ENCODE assay signal across 11 cellular contexts in the genomic region with DNA sequence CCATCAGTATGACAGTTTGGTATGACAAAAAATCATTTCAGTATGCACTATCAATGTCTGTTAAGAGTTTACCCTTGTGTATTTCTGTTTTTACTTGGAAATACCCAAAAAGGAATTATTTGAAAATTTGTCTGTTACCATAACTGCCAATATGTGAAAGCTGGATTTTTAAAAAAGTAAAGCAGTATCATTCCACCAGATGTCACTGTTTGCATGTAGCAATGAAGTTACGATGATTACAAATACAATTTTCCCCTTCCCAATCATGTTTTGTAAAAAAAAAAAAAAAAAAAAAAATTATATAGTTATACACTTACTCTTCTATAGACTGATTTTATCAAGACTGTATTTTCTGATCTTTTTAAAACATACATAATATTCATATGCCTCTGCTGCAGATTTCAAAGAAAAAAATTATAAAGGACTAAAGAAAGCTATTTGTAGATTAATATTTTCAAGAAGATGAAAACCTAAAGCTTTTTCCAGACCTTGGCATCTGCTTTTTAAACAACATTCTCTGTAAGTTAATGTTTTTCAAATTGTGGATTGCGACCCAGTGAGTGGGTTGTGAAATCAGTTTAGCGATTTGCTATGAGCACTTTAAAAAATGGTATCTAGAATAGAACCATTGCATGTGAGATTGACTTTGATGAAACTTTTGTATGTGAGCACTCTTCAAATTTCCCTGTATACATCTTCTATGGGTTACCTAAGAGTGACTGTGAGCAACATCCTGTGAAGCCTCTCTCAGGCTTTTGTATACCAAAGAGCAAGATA.
DNase-seq lines count a peak whose midpoint lies in the region; ATAC-seq and TF ChIP-seq lines count a peak whose summit lies in the region.
"Had no signal": no experiment of that assay in that cellular context is flagged by ENCODE, and none has a peak within 500 bp of the region (broad histone marks: within the 10 kb centered on the region; RNA-seq: fewer than 3 reads in every experiment).

No MANE protein-coding gene starts in this region.

- no peak overlapping the region for H3K27ac ChIP-seq in Panc1 (ENCODE audit: low read length)
- no peak overlapping the region for H3K27ac ChIP-seq in foreskin keratinocyte

- H3K4me1 ChIP-seq in Panc1 (ENCODE audit: control insufficient read depth, insufficient read depth, low read length), result no peaks in the 10 kb centered on the region
- H3K4me1 ChIP-seq in foreskin keratinocyte, result no peaks in the 10 kb centered on the region

- in situ Hi-C loops in Panc1 (cut with HindIII; ENCODE audit: low pct_unique_long_range_greater_than_20kb, low sequenced_read_pairs), result no loop called here

- H3K9me3 ChIP-seq in Panc1 (ENCODE audit: control insufficient read depth, insufficient read depth, low read depth, low read length), result no peaks in the 10 kb centered on the region

- no peak overlapping the region for H3K4me3 ChIP-seq in Panc1 (ENCODE audit: low read depth in 2 of 2, low read length in 2 of 2)

- peak; percentile 26 for TF ChIP-seq CTCF in GM12873 (IDR thresholded peaks at IDR 0.05; ENCODE audit: insufficient read depth, low read depth, low read length, missing control alignments)
- peak; percentile 34; the same call in 1 of the 2 replicates for TF ChIP-seq CTCF in Panc1 (IDR thresholded peaks at IDR 0.05)
- peak; percentile 63 for TF ChIP-seq CTCF in foreskin keratinocyte (conservative IDR thresholded peaks at IDR 0.05)

- POLR2A ChIA-PET in Panc1 (lab: Charles Lee), result no interaction called here

- no peaks in the 10 kb centered on the region for H3K27me3 ChIP-seq in Panc1 (ENCODE audit: control insufficient read depth, insufficient read depth, low read length)
- H3K27me3 ChIP-seq in foreskin keratinocyte, result peaks cover 10% of the 10 kb centered on the region

- CTCF ChIA-PET in Panc1 (lab: Charles Lee), result interaction anchor here (0.7 to 1.3 kb wide), 2 partner anchors 165 to 705 kb away, joined by 7 to 17 read pairs; no protein-coding TSS in a partner anchor

- BruUV-seq in Panc1 (replicated peaks; lab: Mats Ljungman, UMichigan), result no TSS peak

- DNase-seq in A172 (ENCODE audit: low spot score) (peak; percentile 0), Panc1 (ENCODE audit: low read depth, low spot score) (no peak), foreskin keratinocyte (peak in 1 of 2 donors; percentile 10), NAMALWA (ENCODE audit: low spot score) (no peak)
- no peak for DNase-seq in activated CD4-positive, CD25-positive, alpha-beta regulatory T cell (lab: John Stamatoyannopoulos, UW)
- DNase-seq: activated T-cell treated with anti-CD3 and anti-CD28 coated beads, Interleukin-2, amount 50 U/mL, for 24 hours; NCI-H2107; stimulated activated CD4-positive, alpha-beta T cell treated with anti-CD3 and anti-CD28 coated beads, Interleukin-1b, Interleukin-23, amount 100 ng/mL, for 48 hours had no signal

- ATAC-seq in Panc1 (no peak), foreskin keratinocyte (no peak), GM18498 (IDR thresholded peaks at IDR 0.05; ENCODE audit: unreplicated experiment) (no peak), HG02852 (IDR thresholded peaks at IDR 0.05; ENCODE audit: unreplicated experiment) (no peak)

- intact Hi-C loops in Panc1 (cut with micrococcal nuclease; ENCODE audit: unreplicated experiment), result loop anchor here (2.0 kb wide), 1 partner anchor 165 kb away; no protein-coding TSS in a partner anchor

- H3K36me3 ChIP-seq in Panc1 (ENCODE audit: control insufficient read depth, insufficient read depth, low read length), result no peaks in the 10 kb centered on the region
